Comparison of ENCODE assay signal across 19 cellular contexts in the genomic region with DNA sequence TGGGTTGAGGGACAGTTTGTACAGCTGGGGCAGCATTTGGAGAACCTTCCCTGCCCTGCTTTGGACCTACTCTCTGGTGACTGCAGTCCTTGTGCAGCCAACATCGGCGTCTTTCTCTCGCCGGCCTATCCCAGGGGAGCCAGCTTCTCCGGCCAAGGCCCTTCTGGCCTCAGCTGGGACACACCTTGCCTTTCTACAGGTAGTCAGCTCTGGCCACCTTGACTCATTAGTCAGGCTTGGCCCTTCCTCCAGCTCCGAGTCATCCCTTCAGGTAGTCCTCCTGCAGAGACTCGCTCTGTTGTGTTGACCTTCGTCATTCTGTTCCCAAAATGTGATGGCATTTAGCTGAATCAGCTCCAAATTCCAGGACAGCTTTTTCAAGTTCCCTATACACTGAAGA.
"Had no signal": no experiment of that assay in that cellular context is flagged by ENCODE, and none has a peak within 500 bp of the region (broad histone marks: within the 10 kb centered on the region; RNA-seq: fewer than 3 reads in every experiment).

No MANE protein-coding gene starts in this region.

- H3K4me3 ChIP-seq: body of pancreas, esophagus squamous epithelium, lower lobe of right lung, thyroid gland had no signal

- H3K27me3 ChIP-seq: body of pancreas, esophagus squamous epithelium, thyroid gland had no signal

- FAIRE-seq: urothelium cell line had no signal

- H3K9me3 ChIP-seq: body of pancreas, esophagus squamous epithelium, lower lobe of right lung, thyroid gland had no signal

- DNase-seq: activated CD4-positive, alpha-beta T cell treated with anti-CD3 and anti-CD28 coated beads for 36 hours; activated CD4-positive, alpha-beta T cell treated with anti-CD3 and anti-CD28 coated beads, Interleukin-2, amount 50 U/mL, for 48 hours; activated naive CD4-positive, alpha-beta T cell treated with Interleukin-2 at 50 U/mL for 16 hours; activated T-cell treated with anti-CD3 and anti-CD28 coated beads for 4 hours; body of pancreas; cortex of kidney; effector CD4-positive, alpha-beta T cell; esophagus squamous epithelium; left colon; nephron progenitor cell; occipital lobe; retina; stimulated activated CD4-positive, alpha-beta T cell treated with anti-CD3 and anti-CD28 coated beads, Interleukin-2, amount 100 ng/mL, for 24 hours; stimulated activated naive CD4-positive, alpha-beta T cell treated with Interleukin-2 at 50 U/mL for 16 hours; SW 1271; T-helper 2 cell; thyroid gland had no signal

- ATAC-seq: activated CD4-positive, alpha-beta T cell treated with anti-CD3 and anti-CD28 coated beads for 36 hours; body of pancreas; left colon; lower lobe of right lung had no signal

- H3K27ac ChIP-seq: body of pancreas, esophagus squamous epithelium, lower lobe of right lung, thyroid gland had no signal

- H3K36me3 ChIP-seq: esophagus squamous epithelium, lower lobe of right lung, thyroid gland had no signal

- H3K4me1 ChIP-seq: body of pancreas, esophagus squamous epithelium, lower lobe of right lung, thyroid gland had no signal
